Comparison of ENCODE assay signal across 1 cellular context in the genomic region with DNA sequence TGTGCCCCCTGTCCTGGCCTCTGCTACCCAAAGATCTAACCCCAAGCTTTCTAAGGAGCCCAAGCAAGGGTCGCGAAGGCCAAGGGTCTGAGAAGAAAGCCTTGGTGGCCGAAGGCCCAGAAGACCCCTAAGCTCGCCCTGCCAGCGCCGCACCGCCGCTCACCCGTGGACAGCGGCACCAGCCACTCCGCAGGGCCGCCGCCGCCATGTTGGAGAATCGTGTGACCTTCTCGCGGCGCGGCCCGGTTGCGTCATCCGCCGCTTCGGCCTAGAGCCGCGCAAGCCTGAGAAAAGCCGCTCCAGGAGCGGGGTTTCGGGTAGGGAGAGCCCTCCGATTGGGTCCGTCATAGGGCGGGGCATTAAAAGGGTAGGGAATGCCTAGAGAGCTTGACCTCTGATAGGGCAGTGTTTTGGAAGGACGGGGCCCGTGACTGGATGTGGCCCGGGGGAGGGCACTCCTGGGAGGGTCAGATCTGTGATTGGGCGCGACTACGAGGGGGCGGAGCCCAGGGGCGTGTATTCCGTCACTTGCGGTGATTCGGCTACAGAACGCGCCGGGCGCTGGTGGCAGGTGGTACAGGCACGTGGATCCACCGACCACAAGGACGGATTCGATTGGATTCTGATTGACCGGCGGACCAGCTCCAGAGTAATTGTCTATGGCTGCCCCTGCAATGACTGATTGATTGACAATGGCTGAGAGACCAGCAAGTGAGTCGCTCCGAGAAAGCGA.
TF ChIP-seq lines count a peak whose summit lies in the region.

A gene with protein sequence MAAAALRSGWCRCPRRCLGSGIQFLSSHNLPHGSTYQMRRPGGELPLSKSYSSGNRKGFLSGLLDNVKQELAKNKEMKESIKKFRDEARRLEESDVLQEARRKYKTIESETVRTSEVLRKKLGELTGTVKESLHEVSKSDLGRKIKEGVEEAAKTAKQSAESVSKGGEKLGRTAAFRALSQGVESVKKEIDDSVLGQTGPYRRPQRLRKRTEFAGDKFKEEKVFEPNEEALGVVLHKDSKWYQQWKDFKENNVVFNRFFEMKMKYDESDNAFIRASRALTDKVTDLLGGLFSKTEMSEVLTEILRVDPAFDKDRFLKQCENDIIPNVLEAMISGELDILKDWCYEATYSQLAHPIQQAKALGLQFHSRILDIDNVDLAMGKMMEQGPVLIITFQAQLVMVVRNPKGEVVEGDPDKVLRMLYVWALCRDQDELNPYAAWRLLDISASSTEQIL (minus strand): TSS at position 223 of the 733 bp plus-strand sequence. CDS start 15 bp downstream, at position 208.

TF ChIP-seq in liver, 16 proteins besides CTCF, POLR2A, EP300 and RAD21 (continued from another document):
- TF ChIP-seq, protein P1, sequence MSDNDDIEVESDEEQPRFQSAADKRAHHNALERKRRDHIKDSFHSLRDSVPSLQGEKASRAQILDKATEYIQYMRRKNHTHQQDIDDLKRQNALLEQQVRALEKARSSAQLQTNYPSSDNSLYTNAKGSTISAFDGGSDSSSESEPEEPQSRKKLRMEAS (IDR thresholded peaks at IDR 0.05): peak; percentile 90
- TF ChIP-seq SP1 (IDR thresholded peaks at IDR 0.05) (peak; percentile 96), RXRA (IDR thresholded peaks at IDR 0.05) (peak; percentile 78), YY1 (IDR thresholded peaks at IDR 0.05) (peak; percentile 99), FOXA1 (IDR thresholded peaks at IDR 0.05) (no peak), NR2F2 (IDR thresholded peaks at IDR 0.05) (peak; percentile 96), TAF1 (conservative IDR thresholded peaks at IDR 0.05) (peak; percentile 6)
TF ChIP-seq in liver: peak in this region for 14.
